In the genomic region with DNA sequence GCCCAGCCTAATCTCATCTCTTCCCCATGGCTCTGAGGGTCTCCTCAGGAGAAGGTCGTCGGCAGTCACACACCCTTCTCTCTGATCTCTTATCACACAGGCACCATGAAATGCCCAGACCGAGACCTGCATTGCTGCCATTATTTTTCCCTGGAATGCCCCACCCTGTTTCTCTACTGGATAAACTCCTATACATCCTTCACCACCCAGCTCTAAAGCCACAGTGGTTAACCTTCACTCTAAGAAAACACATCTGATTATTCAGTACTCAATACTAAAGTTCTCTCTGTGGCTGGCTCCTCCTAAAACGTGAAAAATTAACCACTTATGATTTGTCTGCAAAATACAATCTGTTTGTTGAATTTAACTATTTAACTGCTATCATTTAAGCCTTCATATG, we compare ENCODE assay signal across 6 cellular contexts.
"Had no signal": no experiment of that assay in that cellular context is flagged by ENCODE, and none has a peak within 500 bp of the region (broad histone marks: within the 10 kb centered on the region; RNA-seq: fewer than 3 reads in every experiment).

No MANE protein-coding gene starts in this region.

- H3K27ac ChIP-seq: HL-60 had no signal

- H3K4me3 ChIP-seq: K562 had no signal

- ATAC-seq: HepG2, K562 had no signal

- DNase-seq: IMR-90, KBM-7, KG1 had no signal
